34 cellular contexts compared by ENCODE assay signal in genomic region chr11:92797874-92798273, GRCh38.
"Had no signal": no experiment of that assay in that cellular context is flagged by ENCODE, and none has a peak within 500 bp of the region (broad histone marks: within the 10 kb centered on the region; RNA-seq: fewer than 3 reads in every experiment).

No MANE protein-coding gene starts in this region.

- H3K4me3 ChIP-seq: MG63 had no signal

- H3K27me3 ChIP-seq: MG63 had no signal

- DNase-seq: Karpas-422, Kasumi-1, MG63, MM.1S, MV-4-11, NCI-H1048, NCI-H1092, NCI-H1092 treated with DMSO at 0.1 percent for 48 hours, NCI-H1105, NCI-H1105 treated with DMSO at 0.1 percent for 48 hours, NCI-H1417, NCI-H1417 treated with DMSO at 0.1 percent for 48 hours, NCI-H1436, NCI-H1436 treated with DMSO at 0.1 percent for 48 hours, NCI-H146, NCI-H1694, NCI-H1694 treated with DMSO at 0.1 percent for 48 hours, NCI-H187, NCI-H187 treated with DMSO at 0.1 percent for 48 hours, NCI-H1930, NCI-H2029, NCI-H2029 treated with DMSO at 0.1 percent for 48 hours, NCI-H2081, NCI-H2081 treated with DMSO at 0.1 percent for 48 hours, NCI-H2107, NCI-H2171, NCI-H2171 treated with DMSO at 0.1 percent for 48 hours, NCI-H2227 treated with DMSO at 0.1 percent for 48 hours, NCI-H226, NCI-H345, NCI-H446, NCI-H446 treated with DMSO at 0.1 percent for 48 hours, NCI-H510A had no signal

- H3K27ac ChIP-seq: KMS-11 had no signal

- H3K4me2 ChIP-seq: KMS-11 had no signal

- H3K36me3 ChIP-seq: MG63 had no signal

- H3K9me3 ChIP-seq: MG63 had no signal

- H3K9ac ChIP-seq: KMS-11 had no signal
